Comparison of ENCODE assay signal across 16 cellular contexts in genomic region chrX:127649011-127649410, GRCh38.
DNase-seq lines count a peak whose midpoint lies in the region; ATAC-seq lines count a peak whose summit lies in the region.
"Had no signal": no experiment of that assay in that cellular context is flagged by ENCODE, and none has a peak within 500 bp of the region (broad histone marks: within the 10 kb centered on the region; RNA-seq: fewer than 3 reads in every experiment).

No MANE protein-coding gene starts in this region.

- no peak overlapping the region for H3K4ac ChIP-seq in mesendoderm (ENCODE audit: low read depth, low read length)

- H3K79me2 ChIP-seq in mesendoderm (ENCODE audit: control insufficient read depth, insufficient read depth, low read length), result no peaks in the 10 kb centered on the region

- WGBS in mesendoderm (ENCODE audit: extremely low coverage, insufficient coverage, low lambda C conversion rate), result no CpG with 5 or more reads among the region's 1 CpG

- no peak overlapping the region for H3K23ac ChIP-seq in mesendoderm (ENCODE audit: low read length)

- no peaks in the 10 kb centered on the region for H3K36me3 ChIP-seq in mesendoderm (ENCODE audit: control insufficient read depth, insufficient read depth, low read length)
- H3K36me3 ChIP-seq: BLaER1 treated with 17β-estradiol and CSF1 and Interleukin-3, amounts not matched to agents 10 nM and 100 nM had no signal

- intact Hi-C loops in Right ventricle myocardium superior (cut with DNase I), result no loop called here
- intact Hi-C loops in cardiac septum (cut with DNase I), result no loop called here
- intact Hi-C loops in posterior vena cava (cut with DNase I), result no loop called here

- no peak overlapping the region for H2BK5ac ChIP-seq in mesendoderm (ENCODE audit: low read length)

- H2BK15ac ChIP-seq in mesendoderm (replicated peaks; ENCODE audit: low read depth), result no peak overlapping the region

- no peak overlapping the region for H3K4me3 ChIP-seq in mesendoderm (ENCODE audit: low read length)
- H3K4me3 ChIP-seq: A549; BLaER1 treated with 17β-estradiol and CSF1 and Interleukin-3, amounts not matched to agents 10 nM and 100 nM had no signal

- peak; percentile 51 for ATAC-seq in Right ventricle myocardium superior (ENCODE audit: poor library complexity)
- ATAC-seq: A549; CD8-positive, alpha-beta T cell had no signal

- DNase-seq in Right ventricle myocardium superior (no peak), cardiac septum (ENCODE audit: low spot score) (no peak), OCI-M1 (lab: John Stamatoyannopoulos, UW) (peak; percentile 2), mesendoderm (peak; percentile 0), posterior vena cava (ENCODE audit: low spot score) (no peak)
- DNase-seq: AML-193; Caco-2; Calu3; CD4-positive, alpha-beta T cell; CD8-positive, alpha-beta T cell; DMS79 treated with DMSO at 0.1 percent for 48 hours; GF-D8 had no signal

- no peak overlapping the region for H3K4me2 ChIP-seq in mesendoderm (ENCODE audit: low read length)
- H3K4me2 ChIP-seq: A549; BLaER1 treated with 17β-estradiol and CSF1 and Interleukin-3, amounts not matched to agents 10 nM and 100 nM had no signal

- H4K8ac ChIP-seq in mesendoderm (ENCODE audit: low read depth, low read length), result no peak overlapping the region

- no peak overlapping the region for H2AK5ac ChIP-seq in mesendoderm (ENCODE audit: low read length)

- H3K9ac ChIP-seq in mesendoderm (ENCODE audit: low read length), result no peak overlapping the region
- H3K9ac ChIP-seq: BLaER1 treated with 17β-estradiol and CSF1 and Interleukin-3, amounts not matched to agents 10 nM and 100 nM had no signal

- H4K5ac ChIP-seq in mesendoderm (ENCODE audit: low read length), result no peak overlapping the region

- no peaks in the 10 kb centered on the region for H3K27me3 ChIP-seq in mesendoderm (ENCODE audit: insufficient read depth, low read length, poor library complexity)

- H3K79me1 ChIP-seq in mesendoderm (ENCODE audit: low read length), result no peaks in the 10 kb centered on the region

- no peak overlapping the region for H3K56ac ChIP-seq in mesendoderm (ENCODE audit: low read length)

- no peak overlapping the region for H3K18ac ChIP-seq in mesendoderm (ENCODE audit: low read length)

- H3K27ac ChIP-seq in mesendoderm (ENCODE audit: low read depth, low read length), result no peak overlapping the region
- H3K27ac ChIP-seq: 22Rv1; A549; BLaER1 treated with 17β-estradiol and CSF1 and Interleukin-3, amounts not matched to agents 10 nM and 100 nM; C4-2B had no signal

- H3K4me1 ChIP-seq in mesendoderm (ENCODE audit: control insufficient read depth, low read depth, low read length), result no peaks in the 10 kb centered on the region
- H3K4me1 ChIP-seq: A549; BLaER1 treated with 17β-estradiol and CSF1 and Interleukin-3, amounts not matched to agents 10 nM and 100 nM; Caco-2 had no signal

- H2BK120ac ChIP-seq in mesendoderm (ENCODE audit: low read depth, low read length), result no peak overlapping the region

Comparison
In these comparisons a context has a peak if more than half of its experiments do, and no peak if none do; other contexts are left out.
1. DNase-seq: peak in OCI-M1 (single experiment) and mesendoderm (single experiment); none in Right ventricle myocardium superior (single experiment), cardiac septum (single experiment) and posterior vena cava (single experiment).